In genomic region chr10:71708301-71708703, GRCh38 we compare ENCODE assay signal across 8 cellular contexts. TPM values are rescaled to one million over a fixed set of nuclear protein-coding genes. Genes with fewer than 3 reads are reported as not detected.
DNase-seq lines count a peak whose midpoint lies in the region; ATAC-seq and TF ChIP-seq lines count a peak whose summit lies in the region.

No MANE protein-coding gene starts in this region.

- POLR2A ChIA-PET in PC-9 (lab: Charles Lee; ENCODE audit: unreplicated experiment): no interaction called here

- ATAC-seq in gastroesophageal sphincter (no peak), GM18517 (IDR thresholded peaks at IDR 0.05; ENCODE audit: unreplicated experiment) (no peak)

- H3K4me2 ChIP-seq in PC-9: no peak overlapping the region

- H3K27ac ChIP-seq in PC-9 (no peak overlapping the region), gastroesophageal sphincter (no peak overlapping the region), ovary (no peak overlapping the region)

- TF ChIP-seq EP300 in gastroesophageal sphincter (IDR thresholded peaks at IDR 0.05) (no peak), ovary (IDR thresholded peaks at IDR 0.05) (no peak)

- no peaks in the 10 kb centered on the region for H4K20me1 ChIP-seq in PC-9 (ENCODE audit: insufficient read depth)

- H2AFZ ChIP-seq in PC-9: no peak overlapping the region

- TF ChIP-seq CTCF in PC-9 (conservative IDR thresholded peaks at IDR 0.05): peak; percentile 97
- TF ChIP-seq CTCF in gastroesophageal sphincter (IDR thresholded peaks at IDR 0.05): peak in 3 of 4 experiments; percentile 80 to 91 (median 81)
- peak; percentile 65 to 87 (median 67) for TF ChIP-seq CTCF in ovary (IDR thresholded peaks at IDR 0.05)

- no peaks in the 10 kb centered on the region for H3K79me2 ChIP-seq in PC-9 (ENCODE audit: low read depth)

- no peaks in the 10 kb centered on the region for H3K9me3 ChIP-seq in PC-9 (ENCODE audit: insufficient read depth, low read depth)
- no peaks in the 10 kb centered on the region for H3K9me3 ChIP-seq in gastroesophageal sphincter
- H3K9me3 ChIP-seq in ovary: no peaks in the 10 kb centered on the region

- CTCF ChIA-PET in PC-9 (lab: Charles Lee): interaction anchor here (0.6 to 2.6 kb wide), 19 partner anchors 10 to 414 kb away, joined by 3 to 8 read pairs (median 4); partner anchors contain the start of genes SLC29A3 and VSIR

- peaks cover 6% of the 10 kb centered on the region; the same call in 1 of the 2 replicates for H3K4me1 ChIP-seq in PC-9 (replicated peaks; ENCODE audit: insufficient read depth)
- H3K4me1 ChIP-seq in gastroesophageal sphincter: peaks cover 0 to 28% (median 9%) of the 10 kb centered on the region in 3 donors
- H3K4me1 ChIP-seq in ovary (ENCODE audit: insufficient read depth): peaks cover 6% of the 10 kb centered on the region

- DNase-seq in SIG-M5 treated with dmso at 0.1 percent for 504 hours (lab: John Stamatoyannopoulos, UW; ENCODE audit: unreplicated experiment) (peak; percentile 12), SIG-M5 (lab: John Stamatoyannopoulos, UW) (no peak), PC-9 (peak in 1 of 2 experiments; percentile 69), activated gamma-delta T cell (lab: John Stamatoyannopoulos, UW) (peak; percentile 19), ovary (peak; percentile 48 to 83 (median 74)), NCI-H187 treated with DMSO at 0.1 percent for 48 hours (lab: John Stamatoyannopoulos, UW) (no peak)

- WGBS in gastroesophageal sphincter (ENCODE audit: low coverage in 1 of 2), 2 donors: 0% methylated on average over 1 to 2 of the region's 10 CpGs
- WGBS in ovary, 3 donors: 16 to 18% (median 16%) methylated on average over 10 of the region's 10 CpGs

- intact Hi-C loops in PC-9 (cut with micrococcal nuclease; ENCODE audit: unreplicated experiment) (loop anchor here (1.0 to 2.0 kb wide), 4 partner anchors 138 to 394 kb away; partner anchors contain the start of gene CDH23), ovary (cut with DNase I) (loop anchor here (2.0 to 10.0 kb wide), 5 partner anchors 311 to 396 kb away; partner anchors contain the start of genes CDH23 (in 1 of the 4) and SLC29A3 (in 1 of the 4))

- no peaks in the 10 kb centered on the region for H3K27me3 ChIP-seq in PC-9 (ENCODE audit: insufficient read depth, low read depth)
- H3K27me3 ChIP-seq in gastroesophageal sphincter: no peaks in the 10 kb centered on the region
- no peaks in the 10 kb centered on the region for H3K27me3 ChIP-seq in ovary

- 0 out of 2 replicates have a peak, but pooled peaks cover under 1% of the 10 kb centered on the region for H3F3A ChIP-seq in PC-9 (ENCODE audit: insufficient read depth, low read depth)

- BruUV-seq in PC-9 (replicated peaks; lab: Mats Ljungman, UMichigan): no TSS peak

- no peak for TF ChIP-seq POLR2A in gastroesophageal sphincter (IDR thresholded peaks at IDR 0.05)
- TF ChIP-seq POLR2A in ovary (IDR thresholded peaks at IDR 0.05): no peak

- H3K4me3 ChIP-seq in PC-9 (no peak overlapping the region), gastroesophageal sphincter (no peak overlapping the region), ovary (no peak overlapping the region)

- H3K36me3 ChIP-seq in PC-9 (ENCODE audit: low read depth) (no peaks in the 10 kb centered on the region), gastroesophageal sphincter (no peaks in the 10 kb centered on the region), ovary (no peaks in the 10 kb centered on the region)

- H3K9me2 ChIP-seq in PC-9 (ENCODE audit: insufficient read depth): no peaks in the 10 kb centered on the region

RNA-seq across cellular contexts. Expression of gene C10orf105, which starts 11.3 kb away (rescaled TPM):
- not detected in 2 replicates for total RNA-seq in PC-9 (2021)
- total RNA-seq in gastroesophageal sphincter: under 1 TPM in 1 of 4 donors, not detected in 3; 0.13 TPM
- under 1 TPM; 0.11 to 0.45 (median 0.27) TPM for total RNA-seq in ovary
- polyA plus RNA-seq in ovary: under 1 TPM; 0.20 to 0.27 TPM

Comparison
In these comparisons a context has a peak if more than half of its experiments do, and no peak if none do; other contexts are left out.
1. DNase-seq: peak in SIG-M5 treated with dmso at 0.1 percent for 504 hours (single experiment), activated gamma-delta T cell (single experiment) and ovary (5 of 5); none in SIG-M5 (single experiment) and NCI-H187 treated with DMSO at 0.1 percent for 48 hours (single experiment).
2. Peak in every context shown above with its lines, with median percentiles within 50 percentile points of each other: CTCF ChIP-seq.